1 cellular context compared by ENCODE assay signal in the genomic region with DNA sequence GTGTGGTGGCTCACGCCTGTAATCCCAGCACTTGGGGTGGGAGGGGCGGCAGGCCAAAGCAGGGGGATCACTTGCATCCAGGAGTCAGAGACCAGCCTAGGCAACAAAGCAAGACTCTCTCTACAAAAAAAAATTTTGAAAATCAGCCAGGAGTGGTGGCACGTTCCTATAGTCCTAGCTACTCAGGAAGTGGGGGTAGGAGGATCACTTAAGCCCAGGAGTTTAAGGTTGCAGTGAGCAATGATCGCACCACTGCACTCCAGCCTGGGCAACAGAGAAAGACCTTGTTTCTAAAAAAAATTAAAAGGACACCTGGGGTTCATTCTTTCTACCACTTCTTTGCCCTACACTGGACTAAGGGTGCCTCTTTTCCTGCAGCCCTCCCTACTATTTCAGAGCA.
TF ChIP-seq lines count a peak whose summit lies in the region.

No MANE protein-coding gene starts in this region.

TF ChIP-seq in H1, 55 proteins besides CTCF, POLR2A, EP300 and RAD21:
- no peak for TF ChIP-seq RNF2 (IDR thresholded peaks at IDR 0.05; ENCODE audit: borderline replicate concordance, low read depth, low read length, missing control alignments, poor library complexity, severe bottlenecking)
